In genomic region chr21:29281801-29282200, GRCh38 we compare ENCODE assay signal across 6 cellular contexts. TPM values are rescaled to one million over a fixed set of nuclear protein-coding genes. Genes with fewer than 3 reads are reported as not detected.
DNase-seq lines count a peak whose midpoint lies in the region; ATAC-seq and TF ChIP-seq lines count a peak whose summit lies in the region.
"Not testable (repeated sequence)": the region's sequence is repeated elsewhere in the genome, so short reads cannot be mapped to it uniquely, and the experiment has no call there.

No MANE protein-coding gene starts in this region.

- DNase-seq in activated B cell treated with CpG ODN at 0.5 μM for 24 hours; activated CD4-positive, alpha-beta T cell treated with anti-CD3 and anti-CD28 coated beads for 36 hours; activated T-cell treated with anti-CD3 and anti-CD28 coated beads, Interleukin-2, amount 50 U/mL, for 4 hours; memory B cell (ENCODE audit: low spot score in 2 of 2); stimulated activated effector memory CD8-positive, alpha-beta T cell treated with anti-CD3 and anti-CD28 coated beads, Interleukin-12 subunit alpha, Interleukin-12 subunit beta, amount 100 ng/mL, for 72 hours (ENCODE audit: low spot score in 2 of 2): not testable (repeated sequence)

- TF ChIP-seq CTCF in C4-2B (conservative IDR thresholded peaks at IDR 0.05); activated B cell treated with CpG ODN at 0.5 μM for 24 hours (IDR thresholded peaks at IDR 0.05): not testable (repeated sequence)

- POLR2A ChIA-PET in activated B cell treated with CpG ODN at 0.5 μM for 24 hours (lab: Charles Lee); activated CD4-positive, alpha-beta T cell treated with anti-CD3 and anti-CD28 coated beads for 36 hours (lab: Charles Lee): not testable (repeated sequence)

- not testable (repeated sequence) for H3K27me3 Mint-ChIP-seq in activated B cell treated with CpG ODN at 0.5 μM for 24 hours; activated CD4-positive, alpha-beta T cell treated with anti-CD3 and anti-CD28 coated beads for 36 hours; activated T-cell treated with anti-CD3 and anti-CD28 coated beads, Interleukin-2, amount 50 U/mL, for 4 hours (ENCODE audit: low read depth); memory B cell

- CTCF ChIA-PET in activated B cell treated with CpG ODN at 0.5 μM for 24 hours (lab: Charles Lee); activated CD4-positive, alpha-beta T cell treated with anti-CD3 and anti-CD28 coated beads for 36 hours (lab: Charles Lee): not testable (repeated sequence)

- not testable (repeated sequence) for H3K4me1 Mint-ChIP-seq in activated B cell treated with CpG ODN at 0.5 μM for 24 hours; activated CD4-positive, alpha-beta T cell treated with anti-CD3 and anti-CD28 coated beads for 36 hours; activated T-cell treated with anti-CD3 and anti-CD28 coated beads, Interleukin-2, amount 50 U/mL, for 4 hours (ENCODE audit: low read depth); memory B cell; stimulated activated effector memory CD8-positive, alpha-beta T cell treated with anti-CD3 and anti-CD28 coated beads, Interleukin-12 subunit alpha, Interleukin-12 subunit beta, amount 100 ng/mL, for 72 hours

- ATAC-seq in activated B cell treated with CpG ODN at 0.5 μM for 24 hours (ENCODE audit: low read depth) = peak; percentile 60
- ATAC-seq in activated CD4-positive, alpha-beta T cell treated with anti-CD3 and anti-CD28 coated beads for 36 hours = peak; percentile 44
- peak; percentile 48 to 62 for ATAC-seq in activated T-cell treated with anti-CD3 and anti-CD28 coated beads, Interleukin-2, amount 50 U/mL, for 4 hours
- ATAC-seq in memory B cell (ENCODE audit: low read depth) = peak; percentile 62
- peak; percentile 55 for ATAC-seq in stimulated activated effector memory CD8-positive, alpha-beta T cell treated with anti-CD3 and anti-CD28 coated beads, Interleukin-12 subunit alpha, Interleukin-12 subunit beta, amount 100 ng/mL, for 72 hours

- intact Hi-C loops in activated B cell treated with CpG ODN at 0.5 μM for 24 hours (cut with micrococcal nuclease); activated CD4-positive, alpha-beta T cell treated with anti-CD3 and anti-CD28 coated beads for 36 hours (cut with DNase I, micrococcal nuclease): not testable (repeated sequence)

- not testable (repeated sequence) for H3K4me3 Mint-ChIP-seq in activated B cell treated with CpG ODN at 0.5 μM for 24 hours; activated CD4-positive, alpha-beta T cell treated with anti-CD3 and anti-CD28 coated beads for 36 hours; activated T-cell treated with anti-CD3 and anti-CD28 coated beads, Interleukin-2, amount 50 U/mL, for 4 hours; memory B cell; stimulated activated effector memory CD8-positive, alpha-beta T cell treated with anti-CD3 and anti-CD28 coated beads, Interleukin-12 subunit alpha, Interleukin-12 subunit beta, amount 100 ng/mL, for 72 hours

- not testable (repeated sequence) for H3K36me3 Mint-ChIP-seq in activated B cell treated with CpG ODN at 0.5 μM for 24 hours (ENCODE audit: low read depth); activated CD4-positive, alpha-beta T cell treated with anti-CD3 and anti-CD28 coated beads for 36 hours (ENCODE audit: low read depth); activated T-cell treated with anti-CD3 and anti-CD28 coated beads, Interleukin-2, amount 50 U/mL, for 4 hours (ENCODE audit: insufficient read depth); memory B cell; stimulated activated effector memory CD8-positive, alpha-beta T cell treated with anti-CD3 and anti-CD28 coated beads, Interleukin-12 subunit alpha, Interleukin-12 subunit beta, amount 100 ng/mL, for 72 hours

- H3K27ac Mint-ChIP-seq in activated B cell treated with CpG ODN at 0.5 μM for 24 hours = peak overlapping the region; percentile 68
- not testable (repeated sequence) for H3K27ac Mint-ChIP-seq in activated CD4-positive, alpha-beta T cell treated with anti-CD3 and anti-CD28 coated beads for 36 hours; memory B cell; stimulated activated effector memory CD8-positive, alpha-beta T cell treated with anti-CD3 and anti-CD28 coated beads, Interleukin-12 subunit alpha, Interleukin-12 subunit beta, amount 100 ng/mL, for 72 hours

- H3K27ac ChIP-seq in C4-2B = peak overlapping the region; percentile 6; the same call in 1 of the 2 replicates

- H3K9me3 Mint-ChIP-seq in activated B cell treated with CpG ODN at 0.5 μM for 24 hours = peaks cover 18% of the 10 kb centered on the region
- H3K9me3 Mint-ChIP-seq in activated CD4-positive, alpha-beta T cell treated with anti-CD3 and anti-CD28 coated beads for 36 hours (ENCODE audit: low read depth); activated T-cell treated with anti-CD3 and anti-CD28 coated beads, Interleukin-2, amount 50 U/mL, for 4 hours; stimulated activated effector memory CD8-positive, alpha-beta T cell treated with anti-CD3 and anti-CD28 coated beads, Interleukin-12 subunit alpha, Interleukin-12 subunit beta, amount 100 ng/mL, for 72 hours: not testable (repeated sequence)
- peaks cover 11% of the 10 kb centered on the region for H3K9me3 Mint-ChIP-seq in memory B cell

RNA-seq across cellular contexts. Expression of gene BACH1, which starts 16.9 kb away (rescaled TPM):
- total RNA-seq in activated B cell treated with CpG ODN at 0.5 μM for 24 hours = 141 and 152 TPM in 2 replicates
- 10 to 100 TPM; 24.1 to 27.0 TPM for total RNA-seq in activated CD4-positive, alpha-beta T cell treated with anti-CD3 and anti-CD28 coated beads for 36 hours
- total RNA-seq in activated T-cell treated with anti-CD3 and anti-CD28 coated beads, Interleukin-2, amount 50 U/mL, for 4 hours = 10 to 100 TPM; 20.8 to 31.0 (median 23.8) TPM
